15 cellular contexts compared by ENCODE assay signal in the genomic region with DNA sequence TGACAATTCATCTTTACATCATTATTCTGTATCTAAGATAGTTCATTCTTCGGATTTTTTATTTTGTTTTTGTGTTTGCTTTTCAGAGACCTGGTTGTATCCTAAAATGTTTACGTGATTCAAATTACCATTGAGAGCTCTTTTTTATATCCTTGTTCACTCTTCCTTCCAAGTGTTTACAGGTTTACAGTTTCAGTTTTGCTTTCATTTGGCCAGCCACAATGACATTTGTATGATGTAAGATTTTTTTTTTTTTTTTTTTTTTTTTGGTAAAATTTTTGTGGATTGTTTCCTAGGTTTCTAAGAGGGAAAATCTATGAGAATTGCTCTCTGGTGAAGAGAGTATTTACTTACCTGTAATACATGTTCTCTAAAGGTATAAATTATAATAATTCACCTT. TPM values are rescaled to one million over a fixed set of nuclear protein-coding genes. Genes with fewer than 3 reads are reported as not detected.
DNase-seq lines count a peak whose midpoint lies in the region; ATAC-seq and FAIRE-seq lines count a peak whose summit lies in the region.
"Had no signal": no experiment of that assay in that cellular context is flagged by ENCODE, and none has a peak within 500 bp of the region (broad histone marks: within the 10 kb centered on the region; RNA-seq: fewer than 3 reads in every experiment).

No MANE protein-coding gene starts in this region.

- H3K9me3 Mint-ChIP-seq in naive B cell = no peaks in the 10 kb centered on the region

- H3K4me3 Mint-ChIP-seq in naive B cell = no peak overlapping the region

- H3K27ac Mint-ChIP-seq in naive B cell = peak overlapping the region in 5 of 6 donors; percentile 49 to 79 (median 70)

- H3K36me3 Mint-ChIP-seq in naive B cell = peaks cover 21 to 27% of the 10 kb centered on the region in 2 donors

- DNase-seq in OCI-M1 (lab: John Stamatoyannopoulos, UW) (peak; percentile 86), naive B cell (no peak), germinal center (ENCODE audit: low spot score) (no peak), NCI-H1694 (lab: John Stamatoyannopoulos, UW) (no peak), foreskin melanocyte (no peak)
- DNase-seq in central memory CD4-positive, alpha-beta T cell = peak; percentile 3
- DNase-seq: activated effector memory CD4-positive, alpha-beta T cell treated with anti-CD3 and anti-CD28 coated beads, Interleukin-2, amount 50 U/mL, for 16 hours; dorsolateral prefrontal cortex; hippocampal formation; mesendoderm; MG63; NCI-H510A; Right ventricle myocardium superior had no signal

- peaks cover 0 to 7% (median 7%) of the 10 kb centered on the region in 3 donors for H3K4me1 Mint-ChIP-seq in naive B cell

- no peak for ATAC-seq in naive B cell (ENCODE audit: low read depth in 2 of 2)
- no peak for ATAC-seq in GM18909 (IDR thresholded peaks at IDR 0.05; ENCODE audit: poor library complexity, unreplicated experiment)

- H3K27me3 Mint-ChIP-seq in naive B cell = no peaks in the 10 kb centered on the region

- FAIRE-seq in G401.6 (lab: Jason Lieb, UNC) = peak; percentile 64

RNA-seq across cellular contexts. Expression of a gene that starts 55.0 kb away (rescaled TPM):
- 10 to 100 TPM; 26.9 to 80.7 (median 42.5) TPM for polyA plus RNA-seq in naive B cell (ENCODE audit: low read depth in 6 of 6)

Comparison
In these comparisons a context has a peak if more than half of its experiments do, and no peak if none do; other contexts are left out.
1. DNase-seq: peak in OCI-M1 (single experiment) and central memory CD4-positive, alpha-beta T cell (single experiment); none in naive B cell (single experiment), germinal center (single experiment), NCI-H1694 (single experiment) and foreskin melanocyte (single experiment).